Comparison of ENCODE assay signal across 2 cellular contexts in the genomic region with DNA sequence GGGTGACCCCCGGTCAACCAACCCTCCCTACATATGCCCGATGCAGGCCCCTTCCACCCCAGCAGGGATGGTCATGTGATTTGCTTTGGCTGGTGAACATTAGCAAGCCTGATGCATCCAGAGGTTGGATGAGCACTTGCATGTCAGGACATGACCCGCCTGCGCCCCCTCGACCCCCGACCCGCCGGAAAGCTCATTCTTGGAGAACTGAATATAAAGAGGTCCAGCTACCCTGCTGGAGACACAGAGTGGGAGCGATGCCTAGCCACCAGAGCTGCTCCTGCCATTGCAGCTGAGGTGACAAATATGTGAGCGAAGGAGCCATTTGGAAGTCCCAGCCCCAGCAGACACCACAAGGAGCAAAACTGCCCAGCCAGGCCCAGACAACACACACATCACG.
TF ChIP-seq lines count a peak whose summit lies in the region.

No MANE protein-coding gene starts in this region.

TF ChIP-seq in GM23338, 12 proteins besides CTCF, POLR2A, EP300 and RAD21 (continues in another document):
- no peak for TF ChIP-seq CREB1 (CRISPR knock-in tag; IDR thresholded peaks at IDR 0.05; ENCODE audit: low read depth)
- no peak for TF ChIP-seq NANOG (IDR thresholded peaks at IDR 0.05; ENCODE audit: borderline replicate concordance)
- TF ChIP-seq EZH2phosphoT487 (IDR thresholded peaks at IDR 0.05; ENCODE audit: unreplicated experiment): no peak
- TF ChIP-seq EZH2 (IDR thresholded peaks at IDR 0.05; ENCODE audit: low read depth, unreplicated experiment): no peak
- TF ChIP-seq ZNF331 (CRISPR knock-in tag; IDR thresholded peaks at IDR 0.05; ENCODE audit: low read depth): no peak
- TF ChIP-seq, protein P1, sequence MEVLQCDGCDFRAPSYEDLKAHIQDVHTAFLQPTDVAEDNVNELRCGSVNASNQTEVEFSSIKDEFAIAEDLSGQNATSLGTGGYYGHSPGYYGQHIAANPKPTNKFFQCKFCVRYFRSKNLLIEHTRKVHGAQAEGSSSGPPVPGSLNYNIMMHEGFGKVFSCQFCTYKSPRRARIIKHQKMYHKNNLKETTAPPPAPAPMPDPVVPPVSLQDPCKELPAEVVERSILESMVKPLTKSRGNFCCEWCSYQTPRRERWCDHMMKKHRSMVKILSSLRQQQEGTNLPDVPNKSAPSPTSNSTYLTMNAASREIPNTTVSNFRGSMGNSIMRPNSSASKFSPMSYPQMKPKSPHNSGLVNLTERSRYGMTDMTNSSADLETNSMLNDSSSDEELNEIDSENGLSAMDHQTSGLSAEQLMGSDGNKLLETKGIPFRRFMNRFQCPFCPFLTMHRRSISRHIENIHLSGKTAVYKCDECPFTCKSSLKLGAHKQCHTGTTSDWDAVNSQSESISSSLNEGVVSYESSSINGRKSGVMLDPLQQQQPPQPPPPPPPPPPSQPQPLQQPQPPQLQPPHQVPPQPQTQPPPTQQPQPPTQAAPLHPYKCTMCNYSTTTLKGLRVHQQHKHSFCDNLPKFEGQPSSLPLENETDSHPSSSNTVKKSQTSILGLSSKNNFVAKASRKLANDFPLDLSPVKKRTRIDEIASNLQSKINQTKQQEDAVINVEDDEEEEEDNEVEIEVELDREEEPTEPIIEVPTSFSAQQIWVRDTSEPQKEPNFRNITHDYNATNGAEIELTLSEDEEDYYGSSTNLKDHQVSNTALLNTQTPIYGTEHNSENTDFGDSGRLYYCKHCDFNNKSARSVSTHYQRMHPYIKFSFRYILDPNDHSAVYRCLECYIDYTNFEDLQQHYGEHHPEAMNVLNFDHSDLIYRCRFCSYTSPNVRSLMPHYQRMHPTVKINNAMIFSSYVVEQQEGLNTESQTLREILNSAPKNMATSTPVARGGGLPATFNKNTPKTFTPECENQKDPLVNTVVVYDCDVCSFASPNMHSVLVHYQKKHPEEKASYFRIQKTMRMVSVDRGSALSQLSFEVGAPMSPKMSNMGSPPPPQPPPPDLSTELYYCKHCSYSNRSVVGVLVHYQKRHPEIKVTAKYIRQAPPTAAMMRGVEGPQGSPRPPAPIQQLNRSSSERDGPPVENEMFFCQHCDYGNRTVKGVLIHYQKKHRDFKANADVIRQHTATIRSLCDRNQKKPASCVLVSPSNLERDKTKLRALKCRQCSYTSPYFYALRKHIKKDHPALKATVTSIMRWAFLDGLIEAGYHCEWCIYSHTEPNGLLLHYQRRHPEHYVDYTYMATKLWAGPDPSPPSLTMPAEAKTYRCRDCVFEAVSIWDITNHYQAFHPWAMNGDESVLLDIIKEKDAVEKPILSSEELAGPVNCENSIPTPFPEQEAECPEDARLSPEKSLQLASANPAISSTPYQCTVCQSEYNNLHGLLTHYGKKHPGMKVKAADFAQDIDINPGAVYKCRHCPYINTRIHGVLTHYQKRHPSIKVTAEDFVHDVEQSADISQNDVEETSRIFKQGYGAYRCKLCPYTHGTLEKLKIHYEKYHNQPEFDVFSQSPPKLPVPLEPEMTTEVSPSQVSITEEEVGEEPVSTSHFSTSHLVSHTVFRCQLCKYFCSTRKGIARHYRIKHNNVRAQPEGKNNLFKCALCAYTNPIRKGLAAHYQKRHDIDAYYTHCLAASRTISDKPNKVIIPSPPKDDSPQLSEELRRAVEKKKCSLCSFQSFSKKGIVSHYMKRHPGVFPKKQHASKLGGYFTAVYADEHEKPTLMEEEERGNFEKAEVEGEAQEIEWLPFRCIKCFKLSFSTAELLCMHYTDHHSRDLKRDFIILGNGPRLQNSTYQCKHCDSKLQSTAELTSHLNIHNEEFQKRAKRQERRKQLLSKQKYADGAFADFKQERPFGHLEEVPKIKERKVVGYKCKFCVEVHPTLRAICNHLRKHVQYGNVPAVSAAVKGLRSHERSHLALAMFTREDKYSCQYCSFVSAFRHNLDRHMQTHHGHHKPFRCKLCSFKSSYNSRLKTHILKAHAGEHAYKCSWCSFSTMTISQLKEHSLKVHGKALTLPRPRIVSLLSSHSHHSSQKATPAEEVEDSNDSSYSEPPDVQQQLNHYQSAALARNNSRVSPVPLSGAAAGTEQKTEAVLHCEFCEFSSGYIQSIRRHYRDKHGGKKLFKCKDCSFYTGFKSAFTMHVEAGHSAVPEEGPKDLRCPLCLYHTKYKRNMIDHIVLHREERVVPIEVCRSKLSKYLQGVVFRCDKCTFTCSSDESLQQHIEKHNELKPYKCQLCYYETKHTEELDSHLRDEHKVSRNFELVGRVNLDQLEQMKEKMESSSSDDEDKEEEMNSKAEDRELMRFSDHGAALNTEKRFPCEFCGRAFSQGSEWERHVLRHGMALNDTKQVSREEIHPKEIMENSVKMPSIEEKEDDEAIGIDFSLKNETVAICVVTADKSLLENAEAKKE (CRISPR knock-in tag; IDR thresholded peaks at IDR 0.05): no peak
- no peak for TF ChIP-seq POLR2AphosphoS5 (IDR thresholded peaks at IDR 0.05; ENCODE audit: low read depth)
- TF ChIP-seq, protein P2, sequence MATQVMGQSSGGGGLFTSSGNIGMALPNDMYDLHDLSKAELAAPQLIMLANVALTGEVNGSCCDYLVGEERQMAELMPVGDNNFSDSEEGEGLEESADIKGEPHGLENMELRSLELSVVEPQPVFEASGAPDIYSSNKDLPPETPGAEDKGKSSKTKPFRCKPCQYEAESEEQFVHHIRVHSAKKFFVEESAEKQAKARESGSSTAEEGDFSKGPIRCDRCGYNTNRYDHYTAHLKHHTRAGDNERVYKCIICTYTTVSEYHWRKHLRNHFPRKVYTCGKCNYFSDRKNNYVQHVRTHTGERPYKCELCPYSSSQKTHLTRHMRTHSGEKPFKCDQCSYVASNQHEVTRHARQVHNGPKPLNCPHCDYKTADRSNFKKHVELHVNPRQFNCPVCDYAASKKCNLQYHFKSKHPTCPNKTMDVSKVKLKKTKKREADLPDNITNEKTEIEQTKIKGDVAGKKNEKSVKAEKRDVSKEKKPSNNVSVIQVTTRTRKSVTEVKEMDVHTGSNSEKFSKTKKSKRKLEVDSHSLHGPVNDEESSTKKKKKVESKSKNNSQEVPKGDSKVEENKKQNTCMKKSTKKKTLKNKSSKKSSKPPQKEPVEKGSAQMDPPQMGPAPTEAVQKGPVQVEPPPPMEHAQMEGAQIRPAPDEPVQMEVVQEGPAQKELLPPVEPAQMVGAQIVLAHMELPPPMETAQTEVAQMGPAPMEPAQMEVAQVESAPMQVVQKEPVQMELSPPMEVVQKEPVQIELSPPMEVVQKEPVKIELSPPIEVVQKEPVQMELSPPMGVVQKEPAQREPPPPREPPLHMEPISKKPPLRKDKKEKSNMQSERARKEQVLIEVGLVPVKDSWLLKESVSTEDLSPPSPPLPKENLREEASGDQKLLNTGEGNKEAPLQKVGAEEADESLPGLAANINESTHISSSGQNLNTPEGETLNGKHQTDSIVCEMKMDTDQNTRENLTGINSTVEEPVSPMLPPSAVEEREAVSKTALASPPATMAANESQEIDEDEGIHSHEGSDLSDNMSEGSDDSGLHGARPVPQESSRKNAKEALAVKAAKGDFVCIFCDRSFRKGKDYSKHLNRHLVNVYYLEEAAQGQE (IDR thresholded peaks at IDR 0.05; ENCODE audit: unreplicated experiment): no peak
- no peak for TF ChIP-seq STAT1 (IDR thresholded peaks at IDR 0.05; ENCODE audit: unreplicated experiment)
- no peak for TF ChIP-seq ZNF114 (CRISPR knock-in tag; IDR thresholded peaks at IDR 0.05)
- TF ChIP-seq JUNB (IDR thresholded peaks at IDR 0.05; ENCODE audit: unreplicated experiment): no peak

TF ChIP-seq in K562, 482 proteins besides CTCF, POLR2A, EP300 and RAD21:
- TF ChIP-seq, protein P3, sequence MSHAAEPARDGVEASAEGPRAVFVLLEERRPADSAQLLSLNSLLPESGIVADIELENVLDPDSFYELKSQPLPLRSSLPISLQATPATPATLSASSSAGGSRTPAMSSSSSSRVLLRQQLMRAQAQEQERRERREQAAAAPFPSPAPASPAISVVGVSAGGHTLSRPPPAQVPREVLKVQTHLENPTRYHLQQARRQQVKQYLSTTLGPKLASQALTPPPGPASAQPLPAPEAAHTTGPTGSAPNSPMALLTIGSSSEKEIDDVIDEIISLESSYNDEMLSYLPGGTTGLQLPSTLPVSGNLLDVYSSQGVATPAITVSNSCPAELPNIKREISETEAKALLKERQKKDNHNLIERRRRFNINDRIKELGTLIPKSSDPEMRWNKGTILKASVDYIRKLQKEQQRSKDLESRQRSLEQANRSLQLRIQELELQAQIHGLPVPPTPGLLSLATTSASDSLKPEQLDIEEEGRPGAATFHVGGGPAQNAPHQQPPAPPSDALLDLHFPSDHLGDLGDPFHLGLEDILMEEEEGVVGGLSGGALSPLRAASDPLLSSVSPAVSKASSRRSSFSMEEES (CRISPR knock-in tag; IDR thresholded peaks at IDR 0.05): peak; percentile 48; the same call in 1 of the 2 replicates
- TF ChIP-seq, protein P4, sequence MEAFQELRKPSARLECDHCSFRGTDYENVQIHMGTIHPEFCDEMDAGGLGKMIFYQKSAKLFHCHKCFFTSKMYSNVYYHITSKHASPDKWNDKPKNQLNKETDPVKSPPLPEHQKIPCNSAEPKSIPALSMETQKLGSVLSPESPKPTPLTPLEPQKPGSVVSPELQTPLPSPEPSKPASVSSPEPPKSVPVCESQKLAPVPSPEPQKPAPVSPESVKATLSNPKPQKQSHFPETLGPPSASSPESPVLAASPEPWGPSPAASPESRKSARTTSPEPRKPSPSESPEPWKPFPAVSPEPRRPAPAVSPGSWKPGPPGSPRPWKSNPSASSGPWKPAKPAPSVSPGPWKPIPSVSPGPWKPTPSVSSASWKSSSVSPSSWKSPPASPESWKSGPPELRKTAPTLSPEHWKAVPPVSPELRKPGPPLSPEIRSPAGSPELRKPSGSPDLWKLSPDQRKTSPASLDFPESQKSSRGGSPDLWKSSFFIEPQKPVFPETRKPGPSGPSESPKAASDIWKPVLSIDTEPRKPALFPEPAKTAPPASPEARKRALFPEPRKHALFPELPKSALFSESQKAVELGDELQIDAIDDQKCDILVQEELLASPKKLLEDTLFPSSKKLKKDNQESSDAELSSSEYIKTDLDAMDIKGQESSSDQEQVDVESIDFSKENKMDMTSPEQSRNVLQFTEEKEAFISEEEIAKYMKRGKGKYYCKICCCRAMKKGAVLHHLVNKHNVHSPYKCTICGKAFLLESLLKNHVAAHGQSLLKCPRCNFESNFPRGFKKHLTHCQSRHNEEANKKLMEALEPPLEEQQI (IDR thresholded peaks at IDR 0.05): no peak
- TF ChIP-seq ZNF408 (CRISPR knock-in tag; IDR thresholded peaks at IDR 0.05; ENCODE audit: low read depth) (no peak), PHB (CRISPR knock-in tag; IDR thresholded peaks at IDR 0.05) (no peak), GABPA (tag; conservative IDR thresholded peaks at IDR 0.05; ENCODE audit: low read depth) (no peak), ZNF263 (CRISPR knock-in tag; IDR thresholded peaks at IDR 0.05; ENCODE audit: borderline replicate concordance) (no peak), ZNF778 (CRISPR knock-in tag; IDR thresholded peaks at IDR 0.05) (no peak), CHD4 (IDR thresholded peaks at IDR 0.05; ENCODE audit: insufficient read depth, insufficient replicate concordance, low read depth, low read length, poor library complexity, severe bottlenecking) (no peak)
